Comparison of ENCODE assay signal across 28 cellular contexts in genomic region chr9:99074902-99075245, GRCh38. TPM values are rescaled to one million over a fixed set of nuclear protein-coding genes. Genes with fewer than 3 reads are reported as not detected.
DNase-seq lines count a peak whose midpoint lies in the region; ATAC-seq and TF ChIP-seq lines count a peak whose summit lies in the region.
"Had no signal": no experiment of that assay in that cellular context is flagged by ENCODE, and none has a peak within 500 bp of the region (broad histone marks: within the 10 kb centered on the region; RNA-seq: fewer than 3 reads in every experiment).

No MANE protein-coding gene starts in this region.

- BruUV-seq in PC-3 (replicated peaks; lab: Mats Ljungman, UMichigan), result no TSS peak

- H3K27me3 Mint-ChIP-seq in activated CD4-positive, alpha-beta memory T cell treated with anti-CD3 and anti-CD28 coated beads, Interleukin-2, amount 10 ng/mL, durations not matched to agents 7 days and 5 days, result no peaks in the 10 kb centered on the region
- H3K27me3 Mint-ChIP-seq in activated CD4-positive, alpha-beta memory T cell treated with anti-CD3 and anti-CD28 coated beads for 36 hours, result no peaks in the 10 kb centered on the region

- no peaks in the 10 kb centered on the region for H3K36me3 Mint-ChIP-seq in activated CD4-positive, alpha-beta memory T cell treated with anti-CD3 and anti-CD28 coated beads, Interleukin-2, amount 10 ng/mL, durations not matched to agents 7 days and 5 days (ENCODE audit: low read depth)
- no peaks in the 10 kb centered on the region for H3K36me3 Mint-ChIP-seq in activated CD4-positive, alpha-beta memory T cell treated with anti-CD3 and anti-CD28 coated beads for 36 hours

- H3K4me1 ChIP-seq in PC-3 (ENCODE audit: insufficient read depth, low read length), result peaks cover 8% of the 10 kb centered on the region
- H3K4me1 ChIP-seq in fibroblast of lung (ENCODE audit: control insufficient read depth, extremely low read depth, insufficient read depth, low read length), result peaks cover 18% of the 10 kb centered on the region
- H3K4me1 ChIP-seq in smooth muscle cell (ENCODE audit: low read depth), result no peaks in the 10 kb centered on the region
- H3K4me1 ChIP-seq in left lung, result peaks cover 0 to 13% of the 10 kb centered on the region in 2 donors
- H3K4me1 ChIP-seq: pancreas had no signal

- H4K20me1 ChIP-seq in PC-3 (ENCODE audit: low read length), result no peaks in the 10 kb centered on the region
- H4K20me1 ChIP-seq in fibroblast of lung (ENCODE audit: control insufficient read depth, extremely low read depth, insufficient read depth, low read length), result no peaks in the 10 kb centered on the region
- H4K20me1 ChIP-seq in smooth muscle cell (ENCODE audit: low read depth), result no peaks in the 10 kb centered on the region

- H3K9me3 ChIP-seq in PC-3 (ENCODE audit: low read length) (no peaks in the 10 kb centered on the region), fibroblast of lung (ENCODE audit: control insufficient read depth, insufficient read depth, low read depth, low read length) (no peaks in the 10 kb centered on the region), smooth muscle cell (replicated peaks; ENCODE audit: low read depth) (no peaks in the 10 kb centered on the region), left lung (no peaks in the 10 kb centered on the region)
- H3K9me3 ChIP-seq: gastroesophageal sphincter, mucosa of descending colon, pancreas, upper lobe of right lung had no signal

- H3F3A ChIP-seq in PC-3 (ENCODE audit: low read length, unreplicated experiment), result no peaks in the 10 kb centered on the region
- H3F3A ChIP-seq in smooth muscle cell (ENCODE audit: low read depth), result peaks cover 34% of the 10 kb centered on the region

- H3K27ac ChIP-seq in PC-3 (ENCODE audit: low read length), result peak overlapping the region; percentile 43; the same call in 1 of the 2 replicates
- peak overlapping the region; percentile 32 for H3K27ac ChIP-seq in fibroblast of lung (ENCODE audit: insufficient read depth, low read length)
- H3K27ac ChIP-seq in smooth muscle cell (ENCODE audit: low read depth), result peak overlapping the region; percentile 83
- H3K27ac ChIP-seq in left lung, result no peak overlapping the region
- H3K27ac ChIP-seq: gastroesophageal sphincter, pancreas, upper lobe of right lung had no signal

- H3K4me2 ChIP-seq in PC-3 (ENCODE audit: low read length), result peak overlapping the region; percentile 59
- no peak overlapping the region for H3K4me2 ChIP-seq in fibroblast of lung (ENCODE audit: extremely low read depth, insufficient read depth, low read length)
- peak overlapping the region; percentile 54 for H3K4me2 ChIP-seq in smooth muscle cell

- H3K9ac ChIP-seq in PC-3 (ENCODE audit: low read length), result no peak overlapping the region
- no peak overlapping the region for H3K9ac ChIP-seq in fibroblast of lung (ENCODE audit: insufficient read depth, low read length)
- H3K9ac ChIP-seq in smooth muscle cell (ENCODE audit: low read depth), result peak overlapping the region; percentile 30

- no peak overlapping the region for H2AFZ ChIP-seq in PC-3 (ENCODE audit: low read length)
- no peak overlapping the region for H2AFZ ChIP-seq in fibroblast of lung (ENCODE audit: low read length)
- H2AFZ ChIP-seq in smooth muscle cell (ENCODE audit: low read depth), result no peak overlapping the region

- no peak for DNase-seq in activated CD4-positive, alpha-beta memory T cell treated with anti-CD3 and anti-CD28 coated beads, Interleukin-2, amount 10 ng/mL, durations not matched to agents 7 days and 5 days
- no peak for DNase-seq in activated CD4-positive, alpha-beta memory T cell treated with anti-CD3 and anti-CD28 coated beads for 36 hours
- no peak for DNase-seq in PC-3
- no peak for DNase-seq in fibroblast of lung (ENCODE audit: low read depth in 2 of 2)
- no peak for DNase-seq in smooth muscle cell (lab: John Stamatoyannopoulos, UW; ENCODE audit: unreplicated experiment)
- no peak for DNase-seq in cerebellar cortex (ENCODE audit: low spot score)
- no peak for DNase-seq in left lung
- no peak for DNase-seq in nucleus accumbens (lab: John Stamatoyannopoulos, UW)
- DNase-seq: activated CD4-positive, alpha-beta T cell treated with anti-CD3 and anti-CD28 coated beads, Interleukin-2, amount 50 U/mL, for 1 hour; activated CD4-positive, CD25-positive, alpha-beta regulatory T cell; activated CD8-positive, alpha-beta memory T cell treated with anti-CD3 and anti-CD28 coated beads, Interleukin-2, amount 50 U/mL, for 48 hours; activated naive CD4-positive, alpha-beta T cell treated with anti-CD3 and anti-CD28 coated beads, Interleukin-2, amount 10 ng/mL, durations not matched to agents 7 days and 5 days; AML-193; DMS 273 treated with DMSO at 0.1 percent for 48 hours; mucosa of descending colon; NCI-H1436 treated with DMSO at 0.1 percent for 48 hours; NCI-H2107; NCI-H345; NCI-H748 treated with DMSO at 0.1 percent for 48 hours; pancreas; retina; SIG-M5; small intestine; stimulated activated naive CD8-positive, alpha-beta T cell treated with anti-CD3 and anti-CD28 coated beads, Interleukin-15, Interleukin-2, amounts not matched to agents 100 U/mL and 50 U/mL, for 24 hours; upper lobe of right lung had no signal

- CTCF ChIA-PET in activated CD4-positive, alpha-beta memory T cell treated with anti-CD3 and anti-CD28 coated beads, Interleukin-2, amount 10 ng/mL, durations not matched to agents 7 days and 5 days (lab: Charles Lee), result interaction anchor here (1.2 to 3.3 kb wide), 3 partner anchors 9 to 17 kb away, joined by 3 to 31 read pairs (median 11); no protein-coding TSS in a partner anchor
- CTCF ChIA-PET in activated CD4-positive, alpha-beta memory T cell treated with anti-CD3 and anti-CD28 coated beads for 36 hours (lab: Charles Lee), result no interaction called here
- CTCF ChIA-PET in PC-3 (lab: Charles Lee), result no interaction called here

- TF ChIP-seq CTCF in PC-3 (conservative IDR thresholded peaks at IDR 0.05; ENCODE audit: low read depth, low read length), result no peak
- no peak for TF ChIP-seq CTCF in fibroblast of lung (conservative IDR thresholded peaks at IDR 0.05 in 1 of 2, IDR thresholded peaks at IDR 0.05 in 1 of 2; ENCODE audit: low read depth in 1 of 2, low read length in 2 of 2)
- TF ChIP-seq CTCF in smooth muscle cell (IDR thresholded peaks at IDR 0.05; ENCODE audit: borderline replicate concordance, insufficient read depth, poor library complexity, severe bottlenecking), result no peak
- no peak for TF ChIP-seq CTCF in left lung (IDR thresholded peaks at IDR 0.05)

- H3K9me2 ChIP-seq in PC-3 (replicated peaks; ENCODE audit: low read length), result no peaks in the 10 kb centered on the region

- H3K79me2 ChIP-seq in PC-3 (ENCODE audit: low read length) (no peaks in the 10 kb centered on the region), fibroblast of lung (ENCODE audit: control insufficient read depth, insufficient read depth, low read length) (no peaks in the 10 kb centered on the region), smooth muscle cell (ENCODE audit: low read depth) (no peaks in the 10 kb centered on the region)

- peaks cover 48% of the 10 kb centered on the region for H3K4me1 Mint-ChIP-seq in activated CD4-positive, alpha-beta memory T cell treated with anti-CD3 and anti-CD28 coated beads, Interleukin-2, amount 10 ng/mL, durations not matched to agents 7 days and 5 days
- peaks cover 33% of the 10 kb centered on the region for H3K4me1 Mint-ChIP-seq in activated CD4-positive, alpha-beta memory T cell treated with anti-CD3 and anti-CD28 coated beads for 36 hours (ENCODE audit: low read depth)

- H3K9me3 Mint-ChIP-seq in activated CD4-positive, alpha-beta memory T cell treated with anti-CD3 and anti-CD28 coated beads, Interleukin-2, amount 10 ng/mL, durations not matched to agents 7 days and 5 days, result no peaks in the 10 kb centered on the region
- H3K9me3 Mint-ChIP-seq in activated CD4-positive, alpha-beta memory T cell treated with anti-CD3 and anti-CD28 coated beads for 36 hours, result no peaks in the 10 kb centered on the region
- H3K9me3 Mint-ChIP-seq: activated naive CD4-positive, alpha-beta T cell treated with anti-CD3 and anti-CD28 coated beads, Interleukin-2, amount 10 ng/mL, durations not matched to agents 7 days and 5 days had no signal

- H3K36me3 ChIP-seq in PC-3 (ENCODE audit: low read depth, low read length), result no peaks in the 10 kb centered on the region
- no peaks in the 10 kb centered on the region for H3K36me3 ChIP-seq in fibroblast of lung (ENCODE audit: control insufficient read depth, insufficient read depth, low read length)
- no peaks in the 10 kb centered on the region for H3K36me3 ChIP-seq in smooth muscle cell (ENCODE audit: low read depth)
- H3K36me3 ChIP-seq in left lung, result no peaks in the 10 kb centered on the region
- H3K36me3 ChIP-seq: pancreas, upper lobe of right lung had no signal

- H3K4me3 ChIP-seq in PC-3 (ENCODE audit: low read length) (no peak overlapping the region), fibroblast of lung (replicated peaks in 1 of 4; ENCODE audit: control extremely low read depth in 1 of 4, insufficient read depth in 1 of 4, low read depth in 3 of 4, low read length in 4 of 4) (no peak overlapping the region), smooth muscle cell (no peak overlapping the region), left lung (no peak overlapping the region)
- H3K4me3 ChIP-seq: gastroesophageal sphincter, lung, mucosa of descending colon, pancreas, upper lobe of right lung had no signal

- no peaks in the 10 kb centered on the region for H3K27me3 ChIP-seq in PC-3 (ENCODE audit: low read length)
- no peaks in the 10 kb centered on the region for H3K27me3 ChIP-seq in fibroblast of lung (ENCODE audit: control insufficient read depth, insufficient read depth, low read length)
- H3K27me3 ChIP-seq in smooth muscle cell (ENCODE audit: low read depth), result no peaks in the 10 kb centered on the region
- no peaks in the 10 kb centered on the region for H3K27me3 ChIP-seq in left lung
- H3K27me3 ChIP-seq: gastroesophageal sphincter, pancreas, upper lobe of right lung had no signal

- ATAC-seq in PC-3 (no peak), left lung (no peak)
- ATAC-seq: gastroesophageal sphincter; HepG2; mucosa of descending colon; pancreas; stimulated activated naive CD8-positive, alpha-beta T cell treated with anti-CD3 and anti-CD28 coated beads, Interleukin-15, Interleukin-2, amounts not matched to agents 100 U/mL and 50 U/mL, for 24 hours; upper lobe of right lung had no signal

- POLR2A ChIA-PET in activated CD4-positive, alpha-beta memory T cell treated with anti-CD3 and anti-CD28 coated beads, Interleukin-2, amount 10 ng/mL, durations not matched to agents 7 days and 5 days (lab: Charles Lee), result interaction anchor here (1.2 to 3.8 kb wide), 4 partner anchors 10 to 29 kb away, joined by 5 to 46 read pairs (median 6); no protein-coding TSS in a partner anchor
- POLR2A ChIA-PET in activated CD4-positive, alpha-beta memory T cell treated with anti-CD3 and anti-CD28 coated beads for 36 hours (lab: Charles Lee), result no interaction called here
- POLR2A ChIA-PET in PC-3 (lab: Charles Lee; ENCODE audit: unreplicated experiment), result no interaction called here

- H3K4me3 Mint-ChIP-seq in activated CD4-positive, alpha-beta memory T cell treated with anti-CD3 and anti-CD28 coated beads, Interleukin-2, amount 10 ng/mL, durations not matched to agents 7 days and 5 days, result no peak overlapping the region
- no peak overlapping the region for H3K4me3 Mint-ChIP-seq in activated CD4-positive, alpha-beta memory T cell treated with anti-CD3 and anti-CD28 coated beads for 36 hours
- H3K4me3 Mint-ChIP-seq: activated naive CD4-positive, alpha-beta T cell treated with anti-CD3 and anti-CD28 coated beads, Interleukin-2, amount 10 ng/mL, durations not matched to agents 7 days and 5 days had no signal

- 68% methylated on average over 3 of the region's 3 CpGs for WGBS in smooth muscle cell (ENCODE audit: low lambda C conversion rate)

- intact Hi-C loops in activated CD4-positive, alpha-beta memory T cell treated with anti-CD3 and anti-CD28 coated beads for 36 hours (cut with micrococcal nuclease), result no loop called here
- intact Hi-C loops in PC-3 (cut with micrococcal nuclease), result no loop called here
- intact Hi-C loops in left lung (cut with DNase I), result no loop called here

- H3K27ac Mint-ChIP-seq in activated CD4-positive, alpha-beta memory T cell treated with anti-CD3 and anti-CD28 coated beads, Interleukin-2, amount 10 ng/mL, durations not matched to agents 7 days and 5 days, result peak overlapping the region; percentile 4
- H3K27ac Mint-ChIP-seq in activated CD4-positive, alpha-beta memory T cell treated with anti-CD3 and anti-CD28 coated beads for 36 hours, result no peak overlapping the region
- H3K27ac Mint-ChIP-seq: activated naive CD4-positive, alpha-beta T cell treated with anti-CD3 and anti-CD28 coated beads, Interleukin-2, amount 10 ng/mL, durations not matched to agents 7 days and 5 days had no signal

RNA-seq across cellular contexts. Expression of gene TGFBR1, which starts 30.0 kb away (rescaled TPM):
- total RNA-seq in activated CD4-positive, alpha-beta memory T cell treated with anti-CD3 and anti-CD28 coated beads, Interleukin-2, amount 10 ng/mL, durations not matched to agents 7 days and 5 days, result 10 to 100 TPM; 57.4 to 58.5 TPM
- 10 to 100 TPM; 25.4 to 26.3 TPM for total RNA-seq in activated CD4-positive, alpha-beta memory T cell treated with anti-CD3 and anti-CD28 coated beads for 36 hours
- total RNA-seq in PC-3 (2014; rRNA removed) (9.5 and 13.2 TPM in 2 replicates), fibroblast of lung (63.9 and 79.1 TPM in 2 replicates), smooth muscle cell (240 and 267 TPM in 2 replicates), left lung (10 to 100 TPM; 60.9 to 74.1 TPM)
- polyA plus RNA-seq in fibroblast of lung (30.4 and 78.5 TPM in 2 replicates), smooth muscle cell (77.0 and 87.8 TPM in 2 replicates)
- polyA plus RNA-seq in fibroblast of lung (2012), result 20.4 and 45.3 TPM in 2 replicates
- polyA minus RNA-seq in fibroblast of lung (ENCODE audit: low replicate concordance), result 96.2 and 132 TPM in 2 replicates

Comparison
In these comparisons a context has a peak if more than half of its experiments do, and no peak if none do; other contexts are left out.
1. H3K27ac ChIP-seq: peak in PC-3 (single experiment), fibroblast of lung (single experiment) and smooth muscle cell (single experiment); none in left lung (0 of 2).